19 cellular contexts compared by ENCODE assay signal in the genomic region with DNA sequence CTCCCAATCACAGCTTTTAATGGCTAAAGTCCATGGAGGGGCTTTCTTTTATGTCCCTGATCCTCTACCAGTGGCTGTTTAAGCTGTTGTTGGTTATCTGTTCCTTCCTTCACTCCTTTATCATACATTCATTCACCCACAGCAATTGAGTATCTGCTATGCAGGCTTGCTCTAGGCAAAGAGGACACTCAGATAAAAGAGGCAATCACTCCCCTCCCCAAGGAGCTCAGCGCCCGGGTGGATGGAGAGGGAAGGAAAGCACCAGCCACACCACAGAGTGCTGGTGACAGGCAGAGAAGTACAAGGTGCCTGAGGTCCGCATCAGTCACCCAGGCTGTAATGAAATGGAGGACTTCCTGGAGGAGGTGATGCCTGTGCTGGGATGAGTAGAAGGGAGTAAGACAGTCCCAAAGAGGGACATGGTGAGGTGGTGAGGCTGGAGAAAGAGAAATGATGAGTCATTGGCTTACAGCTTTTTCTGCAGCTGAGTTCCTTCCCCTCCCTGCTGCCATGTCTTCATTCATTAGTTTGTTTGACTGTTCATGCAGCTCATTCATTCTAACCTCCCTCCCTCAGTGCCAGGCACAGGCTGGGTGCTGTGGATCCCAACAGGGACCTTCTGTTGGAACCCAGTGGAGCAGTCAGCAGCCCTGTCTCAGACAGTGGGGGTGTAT. TPM values are rescaled to one million over a fixed set of nuclear protein-coding genes. Genes with fewer than 3 reads are reported as not detected.
DNase-seq lines count a peak whose midpoint lies in the region; ATAC-seq, FAIRE-seq and TF ChIP-seq lines count a peak whose summit lies in the region.
"Had no signal": no experiment of that assay in that cellular context is flagged by ENCODE, and none has a peak within 500 bp of the region (broad histone marks: within the 10 kb centered on the region; RNA-seq: fewer than 3 reads in every experiment).

No MANE protein-coding gene starts in this region.

- no peaks in the 10 kb centered on the region for H3K36me3 ChIP-seq in BLaER1 treated with 17β-estradiol and CSF1 and Interleukin-3, amounts not matched to agents 10 nM and 100 nM
- H3K36me3 ChIP-seq in bronchial epithelial cell (ENCODE audit: control insufficient read depth, insufficient read depth, low read length) (no peaks in the 10 kb centered on the region), mesenchymal stem cell (ENCODE audit: control insufficient read depth in 1 of 2, insufficient read depth in 2 of 2, low read depth in 1 of 2, low read length in 2 of 2) (no peaks in the 10 kb centered on the region)
- H3K36me3 ChIP-seq: HAP-1 had no signal

- H3K4me1 Mint-ChIP-seq in glutamatergic neuron (ENCODE audit: low read depth, unreplicated experiment): peaks cover 19% of the 10 kb centered on the region
- H3K4me1 Mint-ChIP-seq in activated CD8-positive, alpha-beta T cell treated with anti-CD3 and anti-CD28 coated beads for 36 hours (ENCODE audit: low read depth): peaks cover 6% of the 10 kb centered on the region
- H3K4me1 Mint-ChIP-seq: B cell had no signal

- H2BK12ac ChIP-seq in mesenchymal stem cell (ENCODE audit: low read length in 2 of 2): no peak overlapping the region

- peak overlapping the region in 1 of 2 experiments; percentile 43 for H3K23ac ChIP-seq in mesenchymal stem cell (ENCODE audit: low read length in 2 of 2)

- H4K20me1 ChIP-seq in BLaER1 treated with 17β-estradiol and CSF1 and Interleukin-3, amounts not matched to agents 10 nM and 100 nM: peaks cover 0 to 15% (median 0%) of the 10 kb centered on the region in 11 experiments; a peak in 1 of 22 replicates

- intact Hi-C loops in activated CD8-positive, alpha-beta T cell treated with anti-CD3 and anti-CD28 coated beads for 36 hours (cut with micrococcal nuclease): no loop called here

- POLR2A ChIA-PET in activated CD8-positive, alpha-beta T cell treated with anti-CD3 and anti-CD28 coated beads for 36 hours (lab: Charles Lee): interaction anchor here (0.6 kb wide), 1 partner anchor 205 kb away, joined by 5 read pairs; no protein-coding TSS in a partner anchor

- H2BK15ac ChIP-seq in mesenchymal stem cell (ENCODE audit: low read depth, poor library complexity, severe bottlenecking): peak overlapping the region; percentile 2

- peaks cover 6% of the 10 kb centered on the region for H3K9me3 Mint-ChIP-seq in glutamatergic neuron (ENCODE audit: unreplicated experiment)
- no peaks in the 10 kb centered on the region for H3K9me3 Mint-ChIP-seq in activated CD8-positive, alpha-beta T cell treated with anti-CD3 and anti-CD28 coated beads for 36 hours
- H3K9me3 Mint-ChIP-seq: naive thymus-derived CD4-positive, alpha-beta T cell had no signal

- WGBS in mesenchymal stem cell: 90% methylated on average over 3 of the region's 3 CpGs

- H2AFZ ChIP-seq in mesenchymal stem cell (ENCODE audit: low read depth, low read length): no peak overlapping the region

- H3K9me3 ChIP-seq in BLaER1 treated with 17β-estradiol and CSF1 and Interleukin-3, amounts not matched to agents 10 nM and 100 nM (replicated peaks in 1 of 11): no peaks in the 10 kb centered on the region
- no peaks in the 10 kb centered on the region for H3K9me3 ChIP-seq in mesenchymal stem cell (ENCODE audit: control insufficient read depth, low read length)
- H3K9me3 ChIP-seq: HAP-1 had no signal

- H3K9ac ChIP-seq in BLaER1 treated with 17β-estradiol and CSF1 and Interleukin-3, amounts not matched to agents 10 nM and 100 nM: no peak overlapping the region
- H3K9ac ChIP-seq in mesenchymal stem cell (ENCODE audit: low read length): no peak overlapping the region

- H3K27me3 ChIP-seq in BLaER1 treated with 17β-estradiol and CSF1 and Interleukin-3, amounts not matched to agents 10 nM and 100 nM: peaks cover 0 to 8% (median 0%) of the 10 kb centered on the region in 11 experiments; a peak in 2 of 22 replicates
- H3K27me3 ChIP-seq in bronchial epithelial cell (ENCODE audit: control insufficient read depth, insufficient read depth, low read length) (peaks cover 33% of the 10 kb centered on the region), mesenchymal stem cell (ENCODE audit: control insufficient read depth in 1 of 2, insufficient read depth in 1 of 2, low read length in 2 of 2) (peaks cover 97 to 99% of the 10 kb centered on the region in 2 experiments)

- H3K14ac ChIP-seq in mesenchymal stem cell (ENCODE audit: low read length in 2 of 2): no peak overlapping the region

- no peak overlapping the region for H4K8ac ChIP-seq in mesenchymal stem cell (ENCODE audit: low read length)

- H3K27ac Mint-ChIP-seq in glutamatergic neuron (ENCODE audit: unreplicated experiment): no peak overlapping the region
- no peak overlapping the region for H3K27ac Mint-ChIP-seq in activated CD8-positive, alpha-beta T cell treated with anti-CD3 and anti-CD28 coated beads for 36 hours
- H3K27ac Mint-ChIP-seq: B cell; naive thymus-derived CD4-positive, alpha-beta T cell had no signal

- H3K27ac ChIP-seq in BLaER1 treated with 17β-estradiol and CSF1 and Interleukin-3, amounts not matched to agents 10 nM and 100 nM: peak overlapping the region in 3 of 11 experiments; percentile 3 to 55 (median 23); a peak in 1 of 22 replicates
- H3K27ac ChIP-seq in mesenchymal stem cell (ENCODE audit: low read length, poor library complexity, severe bottlenecking): no peak overlapping the region

- CTCF ChIA-PET in activated CD8-positive, alpha-beta T cell treated with anti-CD3 and anti-CD28 coated beads for 36 hours (lab: Charles Lee): interaction anchor here (0.8 to 1.5 kb wide), 3 partner anchors 14 to 75 kb away, joined by 3 to 6 read pairs (median 4); no protein-coding TSS in a partner anchor

- no peak overlapping the region for H3K4me3 ChIP-seq in BLaER1 treated with 17β-estradiol and CSF1 and Interleukin-3, amounts not matched to agents 10 nM and 100 nM
- H3K4me3 ChIP-seq in bronchial epithelial cell (ENCODE audit: low read depth, low read length): no peak overlapping the region
- H3K4me3 ChIP-seq in mesenchymal stem cell (ENCODE audit: insufficient read depth in 1 of 2, low read depth in 1 of 2, low read length in 2 of 2): no peak overlapping the region
- H3K4me3 ChIP-seq: HAP-1 had no signal

- peak; percentile 72 for FAIRE-seq in bronchial epithelial cell (lab: Jason Lieb, UNC)

- ATAC-seq in activated CD8-positive, alpha-beta T cell treated with anti-CD3 and anti-CD28 coated beads for 36 hours: no peak
- ATAC-seq in GM19395 (IDR thresholded peaks at IDR 0.05; ENCODE audit: unreplicated experiment): no peak
- ATAC-seq: naive thymus-derived CD4-positive, alpha-beta T cell had no signal

- in situ Hi-C loops in KBM-7 (cut with MboI; ENCODE audit: low pct_unique_long_range_greater_than_20kb, low sequenced_read_pairs): no loop called here

- H2AK5ac ChIP-seq in mesenchymal stem cell (ENCODE audit: low read length, severe bottlenecking): no peak overlapping the region

- H3K4ac ChIP-seq in mesenchymal stem cell (ENCODE audit: low read depth in 1 of 2, low read length in 2 of 2): no peak overlapping the region

- peak overlapping the region in 10 of 11 experiments; percentile 28 to 89 (median 64); a peak in 19 of 22 replicates for H3K4me2 ChIP-seq in BLaER1 treated with 17β-estradiol and CSF1 and Interleukin-3, amounts not matched to agents 10 nM and 100 nM
- no peak overlapping the region for H3K4me2 ChIP-seq in mesenchymal stem cell (ENCODE audit: low read length, poor library complexity, severe bottlenecking)

- H3K18ac ChIP-seq in mesenchymal stem cell (ENCODE audit: low read depth in 1 of 2, low read length in 2 of 2): no peak overlapping the region

- peaks cover 31 to 70% (median 43%) of the 10 kb centered on the region in 10 experiments for H3K4me1 ChIP-seq in BLaER1 treated with 17β-estradiol and CSF1 and Interleukin-3, amounts not matched to agents 10 nM and 100 nM
- H3K4me1 ChIP-seq in mesenchymal stem cell (ENCODE audit: control insufficient read depth, insufficient read depth, low read depth, low read length): no peaks in the 10 kb centered on the region
- H3K4me1 ChIP-seq: HAP-1 had no signal

- H3K36me3 Mint-ChIP-seq in glutamatergic neuron (ENCODE audit: unreplicated experiment): no peaks in the 10 kb centered on the region
- H3K36me3 Mint-ChIP-seq in activated CD8-positive, alpha-beta T cell treated with anti-CD3 and anti-CD28 coated beads for 36 hours (ENCODE audit: low read depth): no peaks in the 10 kb centered on the region
- H3K36me3 Mint-ChIP-seq: activated naive CD8-positive, alpha-beta T cell had no signal

- H3K4me3 Mint-ChIP-seq in glutamatergic neuron (ENCODE audit: unreplicated experiment): no peak overlapping the region
- H3K4me3 Mint-ChIP-seq in activated CD8-positive, alpha-beta T cell treated with anti-CD3 and anti-CD28 coated beads for 36 hours: no peak overlapping the region
- H3K4me3 Mint-ChIP-seq: activated naive CD8-positive, alpha-beta T cell; B cell had no signal

- H3K79me1 ChIP-seq in mesenchymal stem cell (replicated peaks; ENCODE audit: low read length, poor library complexity, severe bottlenecking): no peaks in the 10 kb centered on the region

- no peak for TF ChIP-seq CTCF in bronchial epithelial cell (IDR thresholded peaks at IDR 0.05; ENCODE audit: insufficient read depth, low read length, severe bottlenecking)
- TF ChIP-seq CTCF in glutamatergic neuron (IDR thresholded peaks at IDR 0.05; ENCODE audit: partially characterized antibody, unreplicated experiment): no peak
- no peak for TF ChIP-seq CTCF in activated CD8-positive, alpha-beta T cell treated with anti-CD3 and anti-CD28 coated beads for 36 hours (IDR thresholded peaks at IDR 0.05)

- DNase-seq in KBM-7 (peak; percentile 35), bronchial epithelial cell (ENCODE audit: low read depth) (peak; percentile 30), mesenchymal stem cell (peak; percentile 36), DMS79 (lab: John Stamatoyannopoulos, UW) (no peak), glutamatergic neuron (no peak)
- DNase-seq in activated CD8-positive, alpha-beta T cell treated with anti-CD3 and anti-CD28 coated beads for 36 hours: no peak
- DNase-seq: activated CD4-positive, alpha-beta T cell treated with anti-CD3 and anti-CD28 coated beads, Interleukin-2, amount 50 U/mL, for 1 hour; activated T-cell treated with anti-CD3 and anti-CD28 coated beads, Interleukin-2, amount 50 U/mL, for 1 hour; effector CD8-positive, alpha-beta T cell; foreskin fibroblast; KG1; naive thymus-derived CD4-positive, alpha-beta T cell; NCI-H187 treated with DMSO at 0.1 percent for 48 hours; NCI-H510A treated with DMSO at 0.1 percent for 48 hours had no signal

- H3K27me3 Mint-ChIP-seq in glutamatergic neuron (ENCODE audit: unreplicated experiment): peaks cover 4% of the 10 kb centered on the region
- H3K27me3 Mint-ChIP-seq in activated CD8-positive, alpha-beta T cell treated with anti-CD3 and anti-CD28 coated beads for 36 hours: peaks cover 34% of the 10 kb centered on the region

- H4K91ac ChIP-seq in mesenchymal stem cell (ENCODE audit: low read length): no peak overlapping the region

- H2BK5ac ChIP-seq in mesenchymal stem cell (ENCODE audit: low read depth, low read length, poor library complexity, severe bottlenecking): no peak overlapping the region

- H2BK120ac ChIP-seq in mesenchymal stem cell (ENCODE audit: low read depth, low read length): no peak overlapping the region

RNA-seq across cellular contexts. Expression of a gene that starts 12.8 kb away (rescaled TPM):
- total RNA-seq in bronchial epithelial cell (0.53 and 4.5 TPM in 2 replicates), glutamatergic neuron (ENCODE audit: unreplicated experiment) (131 TPM)
- polyA plus RNA-seq in mesenchymal stem cell (2013, experiment 1 of 2): 12.1 TPM
- 11.7 TPM for polyA plus RNA-seq in mesenchymal stem cell (2013, experiment 2 of 2)
- under 1 TPM in 1 of 2 experiments, not detected in 1; 0.09 TPM for total RNA-seq in activated CD8-positive, alpha-beta T cell treated with anti-CD3 and anti-CD28 coated beads for 36 hours
- polyA plus RNA-seq: naive thymus-derived CD4-positive, alpha-beta T cell had no signal

Comparison
In these comparisons a context has a peak if more than half of its experiments do, and no peak if none do; other contexts are left out.
1. DNase-seq: peak in KBM-7 (single experiment), bronchial epithelial cell (single experiment) and mesenchymal stem cell (single experiment); none in DMS79 (single experiment), glutamatergic neuron (single experiment) and activated CD8-positive, alpha-beta T cell treated with anti-CD3 and anti-CD28 coated beads for 36 hours (single experiment).
2. RNA of a gene that starts 12.8 kb away (total RNA-seq): 131 TPM in glutamatergic neuron (single experiment); 0.53 to 4.5 TPM in bronchial epithelial cell and 0.09 TPM in activated CD8-positive, alpha-beta T cell treated with anti-CD3 and anti-CD28 coated beads for 36 hours; every median in the first group is over 10 times any median in the second.